8 cellular contexts compared by ENCODE assay signal in genomic region chr6:140062042-140063041, GRCh38.
DNase-seq lines count a peak whose midpoint lies in the region; ATAC-seq, FAIRE-seq and TF ChIP-seq lines count a peak whose summit lies in the region.

No MANE protein-coding gene starts in this region.

- no peak for TF ChIP-seq POLR2A in tibial nerve (IDR thresholded peaks at IDR 0.05)

- no peaks in the 10 kb centered on the region for H3K27me3 ChIP-seq in tibial nerve

- H3K4me1 ChIP-seq in kidney (ENCODE audit: control insufficient read depth in 1 of 2, insufficient read depth in 1 of 2, low read depth in 1 of 2, low read length in 2 of 2) (peaks cover 4 to 21% of the 10 kb centered on the region in 2 donors), tibial nerve (peaks cover 0 to 40% (median 16%) of the 10 kb centered on the region in 4 donors)

- H3K27ac ChIP-seq in kidney (ENCODE audit: low read depth in 2 of 2, low read length in 2 of 2): peak overlapping the region; percentile 26 to 49
- H3K27ac ChIP-seq in tibial nerve: peak overlapping the region; percentile 46 to 83 (median 71)

- TF ChIP-seq CTCF in astrocyte of the cerebellum (IDR thresholded peaks at IDR 0.05; ENCODE audit: low read depth, low read length, missing control alignments) (no peak), kidney (IDR thresholded peaks at IDR 0.05; ENCODE audit: borderline replicate concordance, extremely low read depth, insufficient read depth) (no peak), tibial nerve (IDR thresholded peaks at IDR 0.05) (no peak)

- in situ Hi-C loops in astrocyte of the cerebellum (cut with HindIII; ENCODE audit: low sequenced_read_pairs): no loop called here

- intact Hi-C loops in kidney (cut with DNase I): no loop called here

- FAIRE-seq in HTR-8/SVneo (lab: Jason Lieb, UNC) (no peak), kidney (lab: Jason Lieb, UNC) (no peak)

- H3K36me3 ChIP-seq in kidney (ENCODE audit: control insufficient read depth in 1 of 2, insufficient read depth in 2 of 2, low read length in 2 of 2) (no peaks in the 10 kb centered on the region), tibial nerve (no peaks in the 10 kb centered on the region)

- peak; percentile 64 for DNase-seq in HTR-8/SVneo (ENCODE audit: insufficient read length, low spot score)
- peak; percentile 93 for DNase-seq in astrocyte of the cerebellum (ENCODE audit: low read depth)
- peak; percentile 71 for DNase-seq in kidney
- peak; percentile 62 to 78 for DNase-seq in tibial nerve (ENCODE audit: low spot score in 2 of 2)
- no peak for DNase-seq in 8988T

- 15 to 22% methylated on average over 3 of the region's 3 CpGs for WGBS in tibial nerve, 2 donors

- no peak for ATAC-seq in HG03139 (IDR thresholded peaks at IDR 0.05; ENCODE audit: unreplicated experiment)
- ATAC-seq in GM18873 (IDR thresholded peaks at IDR 0.05; ENCODE audit: low FRiP score, unreplicated experiment): no peak
- ATAC-seq in HG03521 (IDR thresholded peaks at IDR 0.05; ENCODE audit: unreplicated experiment): no peak

- TF ChIP-seq EP300 in tibial nerve (IDR thresholded peaks at IDR 0.05): peak in 1 of 2 donors; percentile 65

- H3K4me3 ChIP-seq in astrocyte of the cerebellum (ENCODE audit: low read depth, low read length): no peak overlapping the region
- no peak overlapping the region for H3K4me3 ChIP-seq in kidney (ENCODE audit: low read length in 2 of 2)
- no peak overlapping the region for H3K4me3 ChIP-seq in tibial nerve

- no peaks in the 10 kb centered on the region for H3K9me3 ChIP-seq in kidney (ENCODE audit: control insufficient read depth in 1 of 2, low read length in 2 of 2)
- no peaks in the 10 kb centered on the region for H3K9me3 ChIP-seq in tibial nerve

- no peak overlapping the region for H3K9ac ChIP-seq in kidney (ENCODE audit: low read length in 2 of 2)
